16 cellular contexts compared by ENCODE assay signal in genomic region chr4:41380758-41381157, GRCh38.
DNase-seq lines count a peak whose midpoint lies in the region; ATAC-seq, FAIRE-seq and TF ChIP-seq lines count a peak whose summit lies in the region.
"Had no signal": no experiment of that assay in that cellular context is flagged by ENCODE, and none has a peak within 500 bp of the region (broad histone marks: within the 10 kb centered on the region; RNA-seq: fewer than 3 reads in every experiment).

No MANE protein-coding gene starts in this region.

- no peak for TF ChIP-seq POLR2A in esophagus muscularis mucosa (IDR thresholded peaks at IDR 0.05; ENCODE audit: low read depth)

- H3K27ac ChIP-seq in RWPE2 (ENCODE audit: poor library complexity, severe bottlenecking) (peak overlapping the region; percentile 17), esophagus muscularis mucosa (replicated peaks in 1 of 4) (peak overlapping the region; percentile 34 to 48 (median 44)), psoas muscle (peak overlapping the region; percentile 66)
- H3K27ac ChIP-seq: A549, HL-60 had no signal

- no peak overlapping the region for H3K4me3 ChIP-seq in RWPE2 (ENCODE audit: severe bottlenecking)
- no peak overlapping the region for H3K4me3 ChIP-seq in esophagus muscularis mucosa
- no peak overlapping the region for H3K4me3 ChIP-seq in psoas muscle
- H3K4me3 ChIP-seq: A549 had no signal

- no peak for TF ChIP-seq EP300 in esophagus muscularis mucosa (IDR thresholded peaks at IDR 0.05)

- H3K4me1 ChIP-seq in RWPE2 (ENCODE audit: insufficient read depth, poor library complexity, severe bottlenecking): peaks cover 10% of the 10 kb centered on the region
- peaks cover 44 to 47% (median 45%) of the 10 kb centered on the region in 4 donors for H3K4me1 ChIP-seq in esophagus muscularis mucosa
- H3K4me1 ChIP-seq in psoas muscle: peaks cover 68% of the 10 kb centered on the region

- H3K9me3 ChIP-seq in RWPE2 (ENCODE audit: severe bottlenecking) (peaks cover 3% of the 10 kb centered on the region), esophagus muscularis mucosa (peaks cover 0 to 8% (median 3%) of the 10 kb centered on the region in 4 donors), psoas muscle (peaks cover 12% of the 10 kb centered on the region)
- H3K9me3 ChIP-seq: A549, BE2C had no signal

- TF ChIP-seq CTCF in RWPE2 (IDR thresholded peaks at IDR 0.05; ENCODE audit: poor library complexity, severe bottlenecking) (no peak), esophagus muscularis mucosa (IDR thresholded peaks at IDR 0.05) (no peak), psoas muscle (IDR thresholded peaks at IDR 0.05) (no peak)

- no peak for FAIRE-seq in RCC 7860 (lab: Jason Lieb, UNC)
- FAIRE-seq: A549, D721Med had no signal

- H3K27me3 ChIP-seq in RWPE2 (ENCODE audit: insufficient read depth, poor library complexity, severe bottlenecking) (no peaks in the 10 kb centered on the region), esophagus muscularis mucosa (no peaks in the 10 kb centered on the region), psoas muscle (ENCODE audit: insufficient read depth in 3 of 3, low read length in 2 of 3) (no peaks in the 10 kb centered on the region)
- H3K27me3 ChIP-seq: BE2C had no signal

- ATAC-seq in RWPE2 (ENCODE audit: low read depth): peak; percentile 56; the same call in 2 of the 3 replicates
- ATAC-seq in psoas muscle: no peak
- ATAC-seq in GM19351 (IDR thresholded peaks at IDR 0.05; ENCODE audit: unreplicated experiment): no peak
- ATAC-seq: CD8-positive, alpha-beta T cell; HCT116 had no signal

- intact Hi-C loops in esophagus muscularis mucosa (cut with DNase I): no loop called here
- intact Hi-C loops in psoas muscle (cut with DNase I): no loop called here

- H3K36me3 ChIP-seq in RWPE2 (ENCODE audit: low read depth) (peaks cover 28% of the 10 kb centered on the region), esophagus muscularis mucosa (no peaks in the 10 kb centered on the region), psoas muscle (ENCODE audit: insufficient read depth in 1 of 2, low read depth in 1 of 2) (no peaks in the 10 kb centered on the region)

- no peak for DNase-seq in RWPE2 (ENCODE audit: low spot score)
- peak; percentile 19 for DNase-seq in esophagus muscularis mucosa (ENCODE audit: extremely low spot score)
- no peak for DNase-seq in psoas muscle
- DNase-seq in RCC 7860 (ENCODE audit: low spot score): no peak
- DNase-seq in DMS53 (lab: John Stamatoyannopoulos, UW): no peak
- DNase-seq: BE2C; CD8-positive, alpha-beta T cell; COR-L47; DMS153; DND-41; GF-D8 had no signal
